ENCODE assay signal across 29 cellular contexts in the genomic region with DNA sequence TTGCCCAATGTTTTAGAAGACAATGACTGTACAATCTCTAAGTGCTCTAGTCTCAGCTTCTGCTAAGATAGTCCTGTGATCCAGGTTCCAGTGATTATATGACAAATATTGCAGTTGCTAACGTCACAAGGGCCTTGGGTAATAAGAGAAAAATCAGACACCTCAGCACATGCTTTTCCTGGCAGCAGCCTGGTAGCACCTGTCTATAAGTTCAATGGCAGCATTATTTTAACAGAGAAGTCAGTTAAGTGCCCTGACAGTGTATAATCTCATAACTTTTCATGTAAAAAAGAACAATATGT.
DNase-seq lines count a peak whose midpoint lies in the region; FAIRE-seq and TF ChIP-seq lines count a peak whose summit lies in the region.
"Had no signal": no experiment of that assay in that cellular context is flagged by ENCODE, and none has a peak within 500 bp of the region (broad histone marks: within the 10 kb centered on the region; RNA-seq: fewer than 3 reads in every experiment).

No MANE protein-coding gene starts in this region.

- no peak overlapping the region for H3K18ac ChIP-seq in mesendoderm (ENCODE audit: low read length)

- H3K4me1 ChIP-seq in vagina (no peaks in the 10 kb centered on the region), mesendoderm (ENCODE audit: control insufficient read depth, low read depth, low read length) (no peaks in the 10 kb centered on the region)

- no peak overlapping the region for H2BK5ac ChIP-seq in mesendoderm (ENCODE audit: low read length)

- no peak overlapping the region for H3K4me2 ChIP-seq in mesendoderm (ENCODE audit: low read length)
- H3K4me2 ChIP-seq: KMS-11, SK-N-SH had no signal

- no CpG with 5 or more reads among the region's 1 CpG for WGBS in mesendoderm (ENCODE audit: extremely low coverage, insufficient coverage, low lambda C conversion rate)

- H3K27me3 ChIP-seq in vagina (no peaks in the 10 kb centered on the region), mesendoderm (ENCODE audit: insufficient read depth, low read length, poor library complexity) (no peaks in the 10 kb centered on the region)

- no peak overlapping the region for H2BK120ac ChIP-seq in mesendoderm (ENCODE audit: low read depth, low read length)

- DNase-seq in NCI-H1105 treated with DMSO at 0.1 percent for 48 hours (lab: John Stamatoyannopoulos, UW) (peak; percentile 23), NCI-H1105 (lab: John Stamatoyannopoulos, UW) (no peak), NCI-H526 treated with DMSO at 0.1 percent for 48 hours (lab: John Stamatoyannopoulos, UW) (peak; percentile 75), SHP77 treated with DMSO at 0.1 percent for 48 hours (lab: John Stamatoyannopoulos, UW) (peak; percentile 77), substantia nigra (lab: John Stamatoyannopoulos, UW) (no peak), vagina (ENCODE audit: extremely low spot score in 2 of 2) (no peak), mesendoderm (no peak), frontal cortex (ENCODE audit: low spot score in 2 of 2) (no peak)
- DNase-seq: 8988T; AML-193; C1 segment of cervical spinal cord; Calu3; CD8-positive, alpha-beta T cell; DMS153; GDM1; MV-4-11; NCI-H1417 treated with DMSO at 0.1 percent for 48 hours; NCI-H187; NCI-H2107; NCI-H345; NK-92 treated with Interleukin-12 subunit alpha and Interleukin-12 subunit beta, amount 100 ng/mL, for 24 hours; SK-N-SH; T-helper 2 cell had no signal

- H3K27ac ChIP-seq in substantia nigra (ENCODE audit: low read depth, low read length, poor library complexity, severe bottlenecking) = peak overlapping the region; percentile 4
- no peak overlapping the region for H3K27ac ChIP-seq in vagina
- H3K27ac ChIP-seq in mesendoderm (ENCODE audit: low read depth, low read length) = no peak overlapping the region
- H3K27ac ChIP-seq: KMS-11 had no signal

- H3K9me3 ChIP-seq in vagina = no peaks in the 10 kb centered on the region
- H3K9me3 ChIP-seq: SK-N-SH had no signal

- no peak overlapping the region for H3K9ac ChIP-seq in mesendoderm (ENCODE audit: low read length)
- H3K9ac ChIP-seq: KMS-11, SK-N-SH had no signal

- no peak overlapping the region for H4K5ac ChIP-seq in mesendoderm (ENCODE audit: low read length)

- intact Hi-C loops in vagina (cut with DNase I) = no loop called here

- no peak overlapping the region for H2BK15ac ChIP-seq in mesendoderm (replicated peaks; ENCODE audit: low read depth)

- H3K4me3 ChIP-seq in vagina (no peak overlapping the region), mesendoderm (ENCODE audit: low read length) (no peak overlapping the region)

- no peak overlapping the region for H4K8ac ChIP-seq in mesendoderm (ENCODE audit: low read depth, low read length)

- H3K79me2 ChIP-seq in mesendoderm (ENCODE audit: control insufficient read depth, insufficient read depth, low read length) = no peaks in the 10 kb centered on the region

- H3K56ac ChIP-seq in mesendoderm (ENCODE audit: low read length) = no peak overlapping the region

- no peak overlapping the region for H3K23ac ChIP-seq in mesendoderm (ENCODE audit: low read length)

- no peak for FAIRE-seq in frontal cortex (lab: Jason Lieb, UNC)
- FAIRE-seq: GM18507, GM19239, H1, HTR-8/SVneo, RCC 7860 had no signal

- H2AK5ac ChIP-seq in mesendoderm (ENCODE audit: low read length) = no peak overlapping the region

- TF ChIP-seq POLR2A in vagina (IDR thresholded peaks at IDR 0.05) = no peak

- no peaks in the 10 kb centered on the region for H3K79me1 ChIP-seq in mesendoderm (ENCODE audit: low read length)

- no peak overlapping the region for H3K4ac ChIP-seq in mesendoderm (ENCODE audit: low read depth, low read length)

- no peak for TF ChIP-seq CTCF in vagina (IDR thresholded peaks at IDR 0.05)

- H3K36me3 ChIP-seq in vagina = no peaks in the 10 kb centered on the region
- no peaks in the 10 kb centered on the region for H3K36me3 ChIP-seq in mesendoderm (ENCODE audit: control insufficient read depth, insufficient read depth, low read length)

Comparison
In these comparisons a context has a peak if more than half of its experiments do, and no peak if none do; other contexts are left out.
1. DNase-seq: peak in NCI-H1105 treated with DMSO at 0.1 percent for 48 hours (single experiment), NCI-H526 treated with DMSO at 0.1 percent for 48 hours (single experiment) and SHP77 treated with DMSO at 0.1 percent for 48 hours (single experiment); none in NCI-H1105 (single experiment), substantia nigra (0 of 49), vagina (0 of 2), mesendoderm (single experiment) and frontal cortex (0 of 2).